20 cellular contexts compared by ENCODE assay signal in the genomic region with DNA sequence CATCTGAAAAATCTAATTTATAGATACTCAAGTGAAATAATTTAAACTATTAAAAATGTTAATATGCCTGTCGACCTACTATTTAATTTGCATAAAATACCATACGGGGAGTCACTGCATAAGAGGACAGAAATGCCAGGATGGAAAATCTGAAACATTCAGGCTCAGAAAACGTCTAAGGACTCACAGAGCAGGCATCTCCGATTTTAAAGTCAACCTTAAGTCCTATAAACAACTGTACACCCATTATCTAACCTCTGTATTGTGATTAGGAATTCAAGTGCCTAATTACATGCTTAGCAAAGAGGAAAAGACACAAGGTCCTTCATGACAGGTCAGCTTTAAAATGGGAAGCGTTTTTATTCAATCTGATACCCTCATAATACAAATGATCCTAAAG.
"Had no signal": no experiment of that assay in that cellular context is flagged by ENCODE, and none has a peak within 500 bp of the region (broad histone marks: within the 10 kb centered on the region; RNA-seq: fewer than 3 reads in every experiment).

No MANE protein-coding gene starts in this region.

- H3K4me1 ChIP-seq: colonic mucosa, pancreas, psoas muscle, right atrium auricular region, tibial artery had no signal

- H3K9me3 ChIP-seq: colonic mucosa, neutrophil, pancreas, psoas muscle, right atrium auricular region had no signal

- H3K36me3 ChIP-seq: brain microvascular endothelial cell, colonic mucosa, neutrophil, pancreas, right atrium auricular region, tibial artery had no signal

- H3K27me3 ChIP-seq: brain microvascular endothelial cell, colonic mucosa, pancreas, right atrium auricular region had no signal

- H3K27ac Mint-ChIP-seq: activated T-cell treated with anti-CD3 and anti-CD28 coated beads, Interleukin-2, amount 50 U/mL, for 24 hours; activated T-helper 17 cell treated with anti-CD3 and anti-CD28 coated beads, Interleukin-2, amount 50 U/mL, for 72 hours; endodermal cell; memory B cell; natural killer cell treated with Interleukin-12 subunit alpha and Interleukin-12 subunit beta and Interleukin-15 and Interleukin-18, amount 100 ng/mL, for 72 hours; stimulated activated naive CD8-positive, alpha-beta T cell treated with anti-CD3 and anti-CD28 coated beads, Interleukin-15, Interleukin-2, amounts not matched to agents 100 ng/mL and 50 ng/mL, for 24 hours; WTC11 had no signal

- H3K4me3 ChIP-seq: colonic mucosa, pancreas, psoas muscle, right atrium auricular region, tibial artery had no signal

- H3K36me3 Mint-ChIP-seq: activated naive CD4-positive, alpha-beta T cell treated with anti-CD3 and anti-CD28 coated beads, Interleukin-2, amount 50 U/mL, for 72 hours; natural killer cell treated with Interleukin-12 subunit alpha and Interleukin-12 subunit beta and Interleukin-15 and Interleukin-18, amount 100 ng/mL, for 72 hours; T-cell; WTC11 had no signal

- H3K27ac ChIP-seq: brain microvascular endothelial cell, colonic mucosa, epithelial cell of prostate, neutrophil, pancreas, psoas muscle, right atrium auricular region, tibial artery had no signal

- H3K9me3 Mint-ChIP-seq: activated naive CD4-positive, alpha-beta T cell treated with anti-CD3 and anti-CD28 coated beads, Interleukin-2, amount 50 U/mL, for 72 hours; activated T-cell treated with anti-CD3 and anti-CD28 coated beads, Interleukin-2, amount 50 U/mL, for 24 hours; activated T-helper 17 cell treated with anti-CD3 and anti-CD28 coated beads, Interleukin-2, amount 50 U/mL, for 72 hours; natural killer cell treated with Interleukin-12 subunit alpha and Interleukin-12 subunit beta and Interleukin-15 and Interleukin-18, amount 100 ng/mL, for 72 hours; stimulated activated naive CD8-positive, alpha-beta T cell treated with anti-CD3 and anti-CD28 coated beads, Interleukin-15, Interleukin-2, amounts not matched to agents 100 ng/mL and 50 ng/mL, for 24 hours; T-cell had no signal

- DNase-seq: activated T-cell treated with anti-CD3 and anti-CD28 coated beads, Interleukin-2, amount 50 U/mL, for 24 hours; brain microvascular endothelial cell; colonic mucosa; endodermal cell; foreskin fibroblast; left colon; pancreas; psoas muscle; stimulated activated CD4-positive, alpha-beta T cell treated with anti-CD3 and anti-CD28 coated beads, Interleukin-4, amount 100 ng/mL, for 4 hours; tibial artery had no signal

- ATAC-seq: activated T-helper 17 cell treated with anti-CD3 and anti-CD28 coated beads, Interleukin-2, amount 50 U/mL, for 72 hours; left colon; natural killer cell treated with Interleukin-12 subunit alpha and Interleukin-12 subunit beta and Interleukin-15 and Interleukin-18, amount 100 ng/mL, for 72 hours; pancreas; psoas muscle; WTC11 had no signal

- H3K4me3 Mint-ChIP-seq: endodermal cell; natural killer cell treated with Interleukin-12 subunit alpha and Interleukin-12 subunit beta and Interleukin-15 and Interleukin-18, amount 100 ng/mL, for 72 hours; WTC11 had no signal

- FAIRE-seq: pancreas had no signal
